1 cellular context compared by ENCODE assay signal in genomic region chr2:26238301-26238958, GRCh38.
A peak's percentile ranks its signal among the peaks of the same experiment; 100 is the strongest.
TF ChIP-seq lines count a peak whose summit lies in the region.

No MANE protein-coding gene starts in this region.

TF ChIP-seq in HepG2, 621 proteins besides CTCF, POLR2A, EP300 and RAD21 (continued from another document and continues in another):
- TF ChIP-seq PAWR (CRISPR knock-in tag; IDR thresholded peaks at IDR 0.05; ENCODE audit: borderline replicate concordance) (no peak), ARID2 (CRISPR knock-in tag; IDR thresholded peaks at IDR 0.05; ENCODE audit: borderline replicate concordance) (no peak), SRSF9 (IDR thresholded peaks at IDR 0.05; ENCODE audit: borderline replicate concordance, insufficient read depth, low read depth, low read length, poor library complexity, severe bottlenecking) (no peak), ZNF615 (CRISPR knock-in tag; IDR thresholded peaks at IDR 0.05; ENCODE audit: borderline replicate concordance) (no peak), KDM5B (CRISPR knock-in tag; IDR thresholded peaks at IDR 0.05; ENCODE audit: borderline replicate concordance) (no peak), LCORL (IDR thresholded peaks at IDR 0.05) (no peak), LCORL (CRISPR knock-in tag; IDR thresholded peaks at IDR 0.05) (no peak), ZNF142 (CRISPR knock-in tag; IDR thresholded peaks at IDR 0.05) (no peak), ZNF737 (CRISPR knock-in tag; IDR thresholded peaks at IDR 0.05; ENCODE audit: borderline replicate concordance) (no peak), ZBTB3 (CRISPR knock-in tag; IDR thresholded peaks at IDR 0.05; ENCODE audit: borderline replicate concordance, low read depth) (no peak), SRSF4 (IDR thresholded peaks at IDR 0.05; ENCODE audit: low read depth, low read length, poor library complexity, severe bottlenecking) (no peak), BRCA1 (CRISPR knock-in tag; IDR thresholded peaks at IDR 0.05) (no peak), CHD4 (IDR thresholded peaks at IDR 0.05; ENCODE audit: borderline replicate concordance, low read length) (peak; percentile 40; the same call in 1 of the 2 replicates), TERF1 (CRISPR knock-in tag; IDR thresholded peaks at IDR 0.05) (no peak), MXI1 (IDR thresholded peaks at IDR 0.05; ENCODE audit: borderline replicate concordance, low read depth, low read length) (no peak), TOE1 (CRISPR knock-in tag; IDR thresholded peaks at IDR 0.05) (no peak), ZNF678 (CRISPR knock-in tag; IDR thresholded peaks at IDR 0.05) (no peak)
- TF ChIP-seq, protein P1, sequence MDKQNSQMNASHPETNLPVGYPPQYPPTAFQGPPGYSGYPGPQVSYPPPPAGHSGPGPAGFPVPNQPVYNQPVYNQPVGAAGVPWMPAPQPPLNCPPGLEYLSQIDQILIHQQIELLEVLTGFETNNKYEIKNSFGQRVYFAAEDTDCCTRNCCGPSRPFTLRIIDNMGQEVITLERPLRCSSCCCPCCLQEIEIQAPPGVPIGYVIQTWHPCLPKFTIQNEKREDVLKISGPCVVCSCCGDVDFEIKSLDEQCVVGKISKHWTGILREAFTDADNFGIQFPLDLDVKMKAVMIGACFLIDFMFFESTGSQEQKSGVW (CRISPR knock-in tag; IDR thresholded peaks at IDR 0.05; ENCODE audit: borderline replicate concordance): no peak
- TF ChIP-seq, protein P2, sequence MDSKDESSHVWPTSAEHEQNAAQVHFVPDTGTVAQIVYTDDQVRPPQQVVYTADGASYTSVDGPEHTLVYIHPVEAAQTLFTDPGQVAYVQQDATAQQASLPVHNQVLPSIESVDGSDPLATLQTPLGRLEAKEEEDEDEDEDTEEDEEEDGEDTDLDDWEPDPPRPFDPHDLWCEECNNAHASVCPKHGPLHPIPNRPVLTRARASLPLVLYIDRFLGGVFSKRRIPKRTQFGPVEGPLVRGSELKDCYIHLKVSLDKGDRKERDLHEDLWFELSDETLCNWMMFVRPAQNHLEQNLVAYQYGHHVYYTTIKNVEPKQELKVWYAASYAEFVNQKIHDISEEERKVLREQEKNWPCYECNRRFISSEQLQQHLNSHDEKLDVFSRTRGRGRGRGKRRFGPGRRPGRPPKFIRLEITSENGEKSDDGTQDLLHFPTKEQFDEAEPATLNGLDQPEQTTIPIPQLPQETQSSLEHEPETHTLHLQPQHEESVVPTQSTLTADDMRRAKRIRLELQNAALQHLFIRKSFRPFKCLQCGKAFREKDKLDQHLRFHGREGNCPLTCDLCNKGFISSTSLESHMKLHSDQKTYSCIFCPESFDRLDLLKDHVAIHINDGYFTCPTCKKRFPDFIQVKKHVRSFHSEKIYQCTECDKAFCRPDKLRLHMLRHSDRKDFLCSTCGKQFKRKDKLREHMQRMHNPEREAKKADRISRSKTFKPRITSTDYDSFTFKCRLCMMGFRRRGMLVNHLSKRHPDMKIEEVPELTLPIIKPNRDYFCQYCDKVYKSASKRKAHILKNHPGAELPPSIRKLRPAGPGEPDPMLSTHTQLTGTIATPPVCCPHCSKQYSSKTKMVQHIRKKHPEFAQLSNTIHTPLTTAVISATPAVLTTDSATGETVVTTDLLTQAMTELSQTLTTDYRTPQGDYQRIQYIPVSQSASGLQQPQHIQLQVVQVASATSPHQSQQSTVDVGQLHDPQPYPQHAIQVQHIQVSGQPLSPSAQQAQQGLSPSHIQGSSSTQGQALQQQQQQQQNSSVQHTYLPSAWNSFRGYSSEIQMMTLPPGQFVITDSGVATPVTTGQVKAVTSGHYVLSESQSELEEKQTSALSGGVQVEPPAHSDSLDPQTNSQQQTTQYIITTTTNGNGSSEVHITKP (CRISPR knock-in tag; IDR thresholded peaks at IDR 0.05; ENCODE audit: low read depth): no peak
- TF ChIP-seq, protein P3, sequence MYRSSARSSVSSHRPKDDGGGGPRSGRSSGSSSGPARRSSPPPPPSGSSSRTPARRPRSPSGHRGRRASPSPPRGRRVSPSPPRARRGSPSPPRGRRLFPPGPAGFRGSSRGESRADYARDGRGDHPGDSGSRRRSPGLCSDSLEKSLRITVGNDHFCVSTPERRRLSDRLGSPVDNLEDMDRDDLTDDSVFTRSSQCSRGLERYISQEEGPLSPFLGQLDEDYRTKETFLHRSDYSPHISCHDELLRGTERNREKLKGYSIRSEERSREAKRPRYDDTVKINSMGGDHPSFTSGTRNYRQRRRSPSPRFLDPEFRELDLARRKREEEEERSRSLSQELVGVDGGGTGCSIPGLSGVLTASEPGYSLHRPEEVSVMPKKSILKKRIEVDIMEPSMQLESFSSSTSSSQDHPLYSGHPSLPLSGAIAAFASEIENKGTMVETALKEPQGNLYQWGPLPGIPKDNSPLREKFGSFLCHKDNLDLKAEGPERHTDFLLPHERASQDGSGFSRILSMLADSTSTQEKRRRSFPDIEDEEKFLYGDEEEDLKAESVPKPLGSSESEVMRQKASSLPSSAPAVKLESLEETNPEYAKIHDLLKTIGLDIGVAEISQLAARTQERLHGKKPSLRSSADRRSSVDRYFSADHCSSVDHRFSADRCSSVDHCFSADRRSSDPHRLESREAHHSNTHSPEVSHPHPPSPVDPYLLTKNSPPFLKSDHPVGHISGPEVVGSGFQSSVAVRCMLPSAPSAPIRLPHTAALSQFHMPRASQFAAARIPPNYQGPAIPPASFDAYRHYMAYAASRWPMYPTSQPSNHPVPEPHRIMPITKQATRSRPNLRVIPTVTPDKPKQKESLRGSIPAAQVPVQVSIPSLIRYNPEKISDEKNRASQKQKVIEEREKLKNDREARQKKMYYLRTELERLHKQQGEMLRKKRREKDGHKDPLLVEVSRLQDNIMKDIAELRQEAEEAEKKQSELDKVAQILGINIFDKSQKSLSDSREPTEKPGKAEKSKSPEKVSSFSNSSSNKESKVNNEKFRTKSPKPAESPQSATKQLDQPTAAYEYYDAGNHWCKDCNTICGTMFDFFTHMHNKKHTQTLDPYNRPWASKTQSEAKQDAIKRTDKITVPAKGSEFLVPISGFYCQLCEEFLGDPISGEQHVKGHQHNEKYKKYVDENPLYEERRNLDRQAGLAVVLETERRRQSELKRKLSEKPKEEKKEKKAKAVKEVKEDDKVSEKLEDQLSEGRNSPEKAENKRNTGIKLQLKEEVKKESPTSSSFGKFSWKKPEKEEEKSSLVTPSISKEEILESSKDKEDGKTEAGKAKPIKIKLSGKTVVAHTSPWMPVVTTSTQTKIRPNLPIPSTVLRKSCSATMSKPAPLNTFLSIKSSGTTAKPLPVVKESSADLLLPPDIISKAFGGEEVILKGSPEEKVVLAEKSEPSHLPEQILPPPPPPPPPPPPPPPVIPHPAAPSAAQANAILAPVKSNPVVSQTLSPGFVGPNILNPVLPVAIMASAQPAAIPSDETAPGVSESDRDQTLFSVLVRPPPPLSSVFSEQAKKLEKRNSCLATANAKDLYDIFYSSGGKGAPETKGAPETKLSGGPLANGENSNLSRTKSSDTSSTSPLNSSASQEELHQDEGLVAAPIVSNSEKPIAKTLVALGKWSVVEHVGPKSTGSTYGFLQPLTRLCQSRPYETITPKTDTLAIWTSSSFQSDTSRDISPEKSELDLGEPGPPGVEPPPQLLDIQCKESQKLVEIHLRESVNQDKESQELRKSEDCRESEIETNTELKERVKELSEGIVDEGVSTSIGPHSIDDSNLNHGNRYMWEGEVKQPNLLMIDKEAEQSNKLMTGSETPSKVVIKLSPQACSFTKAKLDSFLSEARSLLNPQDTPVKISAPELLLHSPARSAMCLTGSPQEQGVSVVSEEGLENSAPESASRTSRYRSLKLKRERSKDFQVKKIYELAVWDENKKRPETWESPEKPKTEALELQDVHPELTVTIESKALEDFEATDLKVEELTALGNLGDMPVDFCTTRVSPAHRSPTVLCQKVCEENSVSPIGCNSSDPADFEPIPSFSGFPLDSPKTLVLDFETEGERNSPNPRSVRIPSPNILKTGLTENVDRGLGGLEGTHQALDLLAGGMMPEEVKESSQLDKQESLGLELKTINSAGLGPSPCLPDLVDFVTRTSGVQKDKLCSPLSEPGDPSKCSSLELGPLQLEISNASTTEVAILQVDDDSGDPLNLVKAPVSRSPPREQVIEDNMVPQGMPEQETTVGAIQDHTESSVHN (CRISPR knock-in tag; IDR thresholded peaks at IDR 0.05): no peak
- TF ChIP-seq, protein P4, sequence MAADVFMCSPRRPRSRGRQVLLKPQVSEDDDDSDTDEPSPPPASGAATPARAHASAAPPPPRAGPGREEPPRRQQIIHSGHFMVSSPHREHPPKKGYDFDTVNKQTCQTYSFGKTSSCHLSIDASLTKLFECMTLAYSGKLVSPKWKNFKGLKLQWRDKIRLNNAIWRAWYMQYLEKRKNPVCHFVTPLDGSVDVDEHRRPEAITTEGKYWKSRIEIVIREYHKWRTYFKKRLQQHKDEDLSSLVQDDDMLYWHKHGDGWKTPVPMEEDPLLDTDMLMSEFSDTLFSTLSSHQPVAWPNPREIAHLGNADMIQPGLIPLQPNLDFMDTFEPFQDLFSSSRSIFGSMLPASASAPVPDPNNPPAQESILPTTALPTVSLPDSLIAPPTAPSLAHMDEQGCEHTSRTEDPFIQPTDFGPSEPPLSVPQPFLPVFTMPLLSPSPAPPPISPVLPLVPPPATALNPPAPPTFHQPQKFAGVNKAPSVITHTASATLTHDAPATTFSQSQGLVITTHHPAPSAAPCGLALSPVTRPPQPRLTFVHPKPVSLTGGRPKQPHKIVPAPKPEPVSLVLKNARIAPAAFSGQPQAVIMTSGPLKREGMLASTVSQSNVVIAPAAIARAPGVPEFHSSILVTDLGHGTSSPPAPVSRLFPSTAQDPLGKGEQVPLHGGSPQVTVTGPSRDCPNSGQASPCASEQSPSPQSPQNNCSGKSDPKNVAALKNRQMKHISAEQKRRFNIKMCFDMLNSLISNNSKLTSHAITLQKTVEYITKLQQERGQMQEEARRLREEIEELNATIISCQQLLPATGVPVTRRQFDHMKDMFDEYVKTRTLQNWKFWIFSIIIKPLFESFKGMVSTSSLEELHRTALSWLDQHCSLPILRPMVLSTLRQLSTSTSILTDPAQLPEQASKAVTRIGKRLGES (CRISPR knock-in tag; IDR thresholded peaks at IDR 0.05; ENCODE audit: borderline replicate concordance): no peak
- TF ChIP-seq, protein P5, sequence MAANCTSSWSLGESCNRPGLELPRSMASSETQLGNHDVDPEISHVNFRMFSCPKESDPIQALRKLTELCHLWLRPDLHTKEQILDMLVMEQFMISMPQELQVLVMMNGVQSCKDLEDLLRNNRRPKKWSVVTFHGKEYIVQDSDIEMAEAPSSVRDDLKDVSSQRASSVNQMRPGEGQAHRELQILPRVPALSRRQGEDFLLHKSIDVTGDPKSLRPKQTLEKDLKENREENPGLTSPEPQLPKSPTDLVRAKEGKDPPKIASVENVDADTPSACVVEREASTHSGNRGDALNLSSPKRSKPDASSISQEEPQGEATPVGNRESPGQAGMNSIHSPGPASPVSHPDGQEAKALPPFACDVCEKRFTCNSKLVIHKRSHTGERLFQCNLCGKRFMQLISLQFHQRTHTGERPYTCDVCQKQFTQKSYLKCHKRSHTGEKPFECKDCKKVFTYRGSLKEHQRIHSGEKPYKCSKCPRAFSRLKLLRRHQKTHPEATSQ (CRISPR knock-in tag; IDR thresholded peaks at IDR 0.05; ENCODE audit: borderline replicate concordance): no peak
- TF ChIP-seq, protein P6, sequence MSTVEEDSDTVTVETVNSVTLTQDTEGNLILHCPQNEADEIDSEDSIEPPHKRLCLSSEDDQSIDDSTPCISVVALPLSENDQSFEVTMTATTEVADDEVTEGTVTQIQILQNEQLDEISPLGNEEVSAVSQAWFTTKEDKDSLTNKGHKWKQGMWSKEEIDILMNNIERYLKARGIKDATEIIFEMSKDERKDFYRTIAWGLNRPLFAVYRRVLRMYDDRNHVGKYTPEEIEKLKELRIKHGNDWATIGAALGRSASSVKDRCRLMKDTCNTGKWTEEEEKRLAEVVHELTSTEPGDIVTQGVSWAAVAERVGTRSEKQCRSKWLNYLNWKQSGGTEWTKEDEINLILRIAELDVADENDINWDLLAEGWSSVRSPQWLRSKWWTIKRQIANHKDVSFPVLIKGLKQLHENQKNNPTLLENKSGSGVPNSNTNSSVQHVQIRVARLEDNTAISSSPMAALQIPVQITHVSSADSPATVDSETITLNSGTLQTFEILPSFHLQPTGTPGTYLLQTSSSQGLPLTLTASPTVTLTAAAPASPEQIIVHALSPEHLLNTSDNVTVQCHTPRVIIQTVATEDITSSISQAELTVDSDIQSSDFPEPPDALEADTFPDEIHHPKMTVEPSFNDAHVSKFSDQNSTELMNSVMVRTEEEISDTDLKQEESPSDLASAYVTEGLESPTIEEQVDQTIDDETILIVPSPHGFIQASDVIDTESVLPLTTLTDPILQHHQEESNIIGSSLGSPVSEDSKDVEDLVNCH (CRISPR knock-in tag; IDR thresholded peaks at IDR 0.05): no peak
